ENCODE assay signal across 2 cellular contexts in the genomic region with DNA sequence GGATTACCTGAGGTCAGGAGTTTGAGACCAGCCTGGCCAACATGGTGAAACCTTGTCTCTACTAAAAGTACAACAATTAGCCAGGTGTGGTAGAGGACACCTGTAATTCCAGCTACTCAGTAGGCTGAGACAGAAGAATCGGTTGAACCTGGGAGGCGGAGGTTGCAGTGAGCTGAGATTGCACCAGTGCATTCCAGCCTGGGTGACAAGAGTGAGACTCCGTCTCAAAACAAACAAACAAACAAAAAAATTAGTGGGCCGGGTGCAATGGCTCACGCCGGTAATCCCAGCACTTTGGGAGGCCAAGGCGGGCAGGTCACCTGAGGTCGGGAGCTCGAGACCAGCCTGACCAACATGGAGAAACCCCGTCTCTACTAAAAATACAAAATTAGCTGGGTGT. TPM values are rescaled to one million over a fixed set of nuclear protein-coding genes. Genes with fewer than 3 reads are reported as not detected.
"Had no signal": no experiment of that assay in that cellular context is flagged by ENCODE, and none has a peak within 500 bp of the region (broad histone marks: within the 10 kb centered on the region; RNA-seq: fewer than 3 reads in every experiment).

No MANE protein-coding gene starts in this region.

RNA-seq across cellular contexts. Expression of a gene that starts 36.9 kb away (rescaled TPM):
- total RNA-seq: HT-29, HT1080 had no signal
